ENCODE assay signal across 27 cellular contexts in genomic region chr12:52435659-52435999, GRCh38. TPM values are rescaled to one million over a fixed set of nuclear protein-coding genes. Genes with fewer than 3 reads are reported as not detected.
"Had no signal": no experiment of that assay in that cellular context is flagged by ENCODE, and none has a peak within 500 bp of the region (broad histone marks: within the 10 kb centered on the region; RNA-seq: fewer than 3 reads in every experiment).

No MANE protein-coding gene starts in this region.

- H3K9me3 Mint-ChIP-seq: activated CD4-positive, alpha-beta T cell treated with anti-CD3 and anti-CD28 coated beads, Interleukin-2, amount 10 ng/mL, durations not matched to agents 7 days and 5 days; activated CD8-positive, alpha-beta T cell treated with anti-CD3 and anti-CD28 coated beads for 36 hours; activated naive CD8-positive, alpha-beta T cell treated with anti-CD3 and anti-CD28 coated beads for 36 hours; immature natural killer cell; naive thymus-derived CD4-positive, alpha-beta T cell had no signal

- H3K4me2 ChIP-seq: hepatocyte had no signal

- H3K79me2 ChIP-seq: hepatocyte had no signal

- H3K4me3 ChIP-seq: hepatocyte, left lung, lung, spleen, thyroid gland had no signal

- H3K27me3 ChIP-seq: hepatocyte, thyroid gland had no signal

- DNase-seq: activated CD4-positive, alpha-beta T cell treated with anti-CD3 and anti-CD28 coated beads, Interleukin-2, amount 10 ng/mL, durations not matched to agents 7 days and 5 days; activated CD4-positive, CD25-positive, alpha-beta regulatory T cell treated with anti-CD3 and anti-CD28 coated beads, Interleukin-2, amount 50 U/mL, for 72 hours; activated CD8-positive, alpha-beta T cell treated with anti-CD3 and anti-CD28 coated beads for 36 hours; activated naive CD4-positive, alpha-beta T cell treated with Interleukin-2 at 50 U/mL for 16 hours; activated naive CD8-positive, alpha-beta T cell treated with anti-CD3 and anti-CD28 coated beads for 36 hours; activated T-cell treated with anti-CD3 and anti-CD28 coated beads, Interleukin-2, amount 50 U/mL, for 1 hour; cerebellar nuclear complex; cortex of kidney; erythroblast; glutamatergic neuron; immature natural killer cell; left lung; naive thymus-derived CD4-positive, alpha-beta T cell; spleen; stimulated activated CD4-positive, alpha-beta T cell treated with anti-CD3 and anti-CD28 coated beads, Interleukin-4, amount 100 ng/mL, for 1 hour; stimulated activated naive CD8-positive, alpha-beta T cell treated with anti-CD3 and anti-CD28 coated beads, Interleukin-15, Interleukin-2, amounts not matched to agents 100 U/mL and 50 U/mL, for 24 hours; SW 1271; T-helper 2 cell; thyroid gland had no signal

- FAIRE-seq: frontal cortex had no signal

- H3K36me3 ChIP-seq: left lung, spleen, thyroid gland had no signal

- H3K36me3 Mint-ChIP-seq: activated naive CD8-positive, alpha-beta T cell treated with anti-CD3 and anti-CD28 coated beads for 36 hours; immature natural killer cell; naive thymus-derived CD4-positive, alpha-beta T cell had no signal

- H3K4me1 Mint-ChIP-seq: activated CD4-positive, alpha-beta T cell treated with anti-CD3 and anti-CD28 coated beads, Interleukin-2, amount 10 ng/mL, durations not matched to agents 7 days and 5 days; activated naive CD8-positive, alpha-beta T cell treated with anti-CD3 and anti-CD28 coated beads for 36 hours; immature natural killer cell; naive thymus-derived CD4-positive, alpha-beta T cell had no signal

- H3K27ac Mint-ChIP-seq: activated CD4-positive, alpha-beta T cell treated with anti-CD3 and anti-CD28 coated beads, Interleukin-2, amount 10 ng/mL, durations not matched to agents 7 days and 5 days; activated CD8-positive, alpha-beta T cell treated with anti-CD3 and anti-CD28 coated beads for 36 hours; activated naive CD8-positive, alpha-beta T cell treated with anti-CD3 and anti-CD28 coated beads for 36 hours; immature natural killer cell; naive thymus-derived CD4-positive, alpha-beta T cell had no signal

- H3K9me3 ChIP-seq: left lung, spleen, thyroid gland had no signal

- H2AFZ ChIP-seq: hepatocyte had no signal

- H3K4me3 Mint-ChIP-seq: activated CD4-positive, alpha-beta T cell treated with anti-CD3 and anti-CD28 coated beads, Interleukin-2, amount 10 ng/mL, durations not matched to agents 7 days and 5 days; activated CD8-positive, alpha-beta T cell treated with anti-CD3 and anti-CD28 coated beads for 36 hours; activated naive CD8-positive, alpha-beta T cell treated with anti-CD3 and anti-CD28 coated beads for 36 hours; immature natural killer cell; naive thymus-derived CD4-positive, alpha-beta T cell had no signal

- H3K4me1 ChIP-seq: left lung, spleen, thyroid gland had no signal

- ATAC-seq: activated CD8-positive, alpha-beta T cell treated with anti-CD3 and anti-CD28 coated beads for 36 hours; left lung; naive thymus-derived CD4-positive, alpha-beta T cell; sciatic nerve; stimulated activated naive CD8-positive, alpha-beta T cell treated with anti-CD3 and anti-CD28 coated beads, Interleukin-15, Interleukin-2, amounts not matched to agents 100 U/mL and 50 U/mL, for 24 hours had no signal

- H3K27ac ChIP-seq: hepatocyte, left lung, spleen, thyroid gland had no signal

RNA-seq across cellular contexts. Expression of gene KRT75, which starts 1.5 kb away (rescaled TPM):
- total RNA-seq: activated CD4-positive, alpha-beta T cell treated with anti-CD3 and anti-CD28 coated beads, Interleukin-2, amount 10 ng/mL, durations not matched to agents 7 days and 5 days; activated CD8-positive, alpha-beta T cell treated with anti-CD3 and anti-CD28 coated beads for 36 hours; activated naive CD8-positive, alpha-beta T cell treated with anti-CD3 and anti-CD28 coated beads for 36 hours; frontal cortex; hepatocyte; left lung; lung; naive thymus-derived CD4-positive, alpha-beta T cell; posterior vena cava; renal cortical epithelial cell; sciatic nerve; spleen; subcutaneous adipose tissue; thyroid gland had no signal
- polyA plus RNA-seq: hepatocyte; immature natural killer cell; naive thymus-derived CD4-positive, alpha-beta T cell; spleen had no signal

RNA-seq across cellular contexts. Expression of gene KRT6B, which starts 16.3 kb away (rescaled TPM):
- total RNA-seq: activated CD4-positive, alpha-beta T cell treated with anti-CD3 and anti-CD28 coated beads, Interleukin-2, amount 10 ng/mL, durations not matched to agents 7 days and 5 days; activated CD8-positive, alpha-beta T cell treated with anti-CD3 and anti-CD28 coated beads for 36 hours; activated naive CD8-positive, alpha-beta T cell treated with anti-CD3 and anti-CD28 coated beads for 36 hours; frontal cortex; hepatocyte; left lung; naive thymus-derived CD4-positive, alpha-beta T cell; osteoblast; posterior vena cava; sciatic nerve; spleen; subcutaneous adipose tissue; thyroid gland had no signal
- polyA plus RNA-seq: naive thymus-derived CD4-positive, alpha-beta T cell had no signal

RNA-seq across cellular contexts. Expression of gene KRT82, which starts 29.5 kb away (rescaled TPM):
- total RNA-seq: activated CD4-positive, alpha-beta T cell treated with anti-CD3 and anti-CD28 coated beads, Interleukin-2, amount 10 ng/mL, durations not matched to agents 7 days and 5 days; activated CD8-positive, alpha-beta T cell treated with anti-CD3 and anti-CD28 coated beads for 36 hours; activated naive CD8-positive, alpha-beta T cell treated with anti-CD3 and anti-CD28 coated beads for 36 hours; frontal cortex; hepatocyte; left lung; lung; naive thymus-derived CD4-positive, alpha-beta T cell; osteoblast; posterior vena cava; renal cortical epithelial cell; sciatic nerve; spleen; subcutaneous adipose tissue; thyroid gland had no signal
- polyA plus RNA-seq: hepatocyte; immature natural killer cell; lung; naive thymus-derived CD4-positive, alpha-beta T cell had no signal

RNA-seq across cellular contexts. Expression of gene KRT6C, which starts 38.0 kb away (rescaled TPM):
- total RNA-seq: activated CD4-positive, alpha-beta T cell treated with anti-CD3 and anti-CD28 coated beads, Interleukin-2, amount 10 ng/mL, durations not matched to agents 7 days and 5 days; activated CD8-positive, alpha-beta T cell treated with anti-CD3 and anti-CD28 coated beads for 36 hours; activated naive CD8-positive, alpha-beta T cell treated with anti-CD3 and anti-CD28 coated beads for 36 hours; frontal cortex; left lung; lung; naive thymus-derived CD4-positive, alpha-beta T cell; osteoblast; posterior vena cava; renal cortical epithelial cell; sciatic nerve; spleen; subcutaneous adipose tissue; thyroid gland had no signal
- polyA plus RNA-seq: immature natural killer cell; naive thymus-derived CD4-positive, alpha-beta T cell had no signal

RNA-seq across cellular contexts. Expression of gene KRT84, which starts 50.2 kb away (rescaled TPM):
- total RNA-seq: activated CD4-positive, alpha-beta T cell treated with anti-CD3 and anti-CD28 coated beads, Interleukin-2, amount 10 ng/mL, durations not matched to agents 7 days and 5 days; activated CD8-positive, alpha-beta T cell treated with anti-CD3 and anti-CD28 coated beads for 36 hours; activated naive CD8-positive, alpha-beta T cell treated with anti-CD3 and anti-CD28 coated beads for 36 hours; frontal cortex; hepatocyte; left lung; lung; naive thymus-derived CD4-positive, alpha-beta T cell; osteoblast; posterior vena cava; renal cortical epithelial cell; sciatic nerve; subcutaneous adipose tissue; thyroid gland had no signal
- polyA plus RNA-seq: hepatocyte; immature natural killer cell; lung; naive thymus-derived CD4-positive, alpha-beta T cell; spleen had no signal
